Comparison of ENCODE assay signal across 17 cellular contexts in the genomic region with DNA sequence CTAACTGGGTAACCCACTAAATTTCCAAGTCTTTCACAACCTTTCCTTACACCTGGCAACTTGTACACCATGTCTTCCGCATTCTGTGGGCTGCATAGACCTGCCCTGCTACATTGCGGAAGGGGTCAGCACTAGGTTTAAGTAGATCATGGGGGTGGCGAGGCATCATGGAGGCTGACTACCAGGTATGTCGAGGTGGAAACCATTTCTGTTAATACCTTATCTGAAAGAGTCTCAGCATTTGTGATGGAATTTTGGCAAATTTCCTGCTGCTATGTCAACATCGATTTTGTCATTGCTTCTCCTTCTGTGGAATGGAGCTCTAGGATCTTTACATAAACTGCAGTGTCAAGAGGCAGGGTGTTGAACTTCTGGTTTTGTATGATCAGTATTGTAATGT.
A peak's percentile ranks its signal among the peaks of the same experiment; 100 is the strongest.
DNase-seq lines count a peak whose midpoint lies in the region; ATAC-seq and TF ChIP-seq lines count a peak whose summit lies in the region.
"Had no signal": no experiment of that assay in that cellular context is flagged by ENCODE, and none has a peak within 500 bp of the region (broad histone marks: within the 10 kb centered on the region; RNA-seq: fewer than 3 reads in every experiment).

No MANE protein-coding gene starts in this region.

- TF ChIP-seq POLR2A in sigmoid colon (IDR thresholded peaks at IDR 0.05): no peak

- in situ Hi-C loops in Caki2 (cut with HindIII; ENCODE audit: low pct_unique_long_range_greater_than_20kb, low sequenced_read_pairs): no loop called here

- WGBS in sigmoid colon, 2 donors: 93 to 94% methylated on average over 5 of the region's 5 CpGs

- no peak for ATAC-seq in GM21390 (IDR thresholded peaks at IDR 0.05; ENCODE audit: unreplicated experiment)
- ATAC-seq: activated CD8-positive, alpha-beta T cell treated with anti-CD3 and anti-CD28 coated beads, Interleukin-2, amount 10 ng/mL, durations not matched to agents 7 days and 5 days; activated naive CD8-positive, alpha-beta T cell treated with anti-CD3 and anti-CD28 coated beads, Interleukin-2, amount 50 U/mL, for 24 hours; mucosa of descending colon; stimulated activated naive B cell treated with anti-CD40 and anti-IgM and Interleukin-4, amounts not matched to agents 10 μg/mL and 1 μg/mL and 100 μg/mL, for 72 hours had no signal

- peaks cover 23 to 64% of the 10 kb centered on the region in 2 donors for H3K4me1 ChIP-seq in ascending aorta
- H3K4me1 ChIP-seq in sigmoid colon: peaks cover 0 to 78% (median 50%) of the 10 kb centered on the region in 4 donors
- peaks cover 8% of the 10 kb centered on the region; the same call in 1 of the 2 replicates for H3K4me1 ChIP-seq in BE2C

- H3K4me3 ChIP-seq in ascending aorta (no peak overlapping the region), sigmoid colon (no peak overlapping the region), BE2C (ENCODE audit: low read depth, low read length) (no peak overlapping the region)
- H3K4me3 ChIP-seq: mucosa of descending colon, ovary had no signal

- TF ChIP-seq EP300 in sigmoid colon (IDR thresholded peaks at IDR 0.05): no peak

- peak overlapping the region; percentile 89 to 91 for H3K27ac ChIP-seq in ascending aorta
- peak overlapping the region in 3 of 4 donors; percentile 81 to 87 (median 85) for H3K27ac ChIP-seq in sigmoid colon

- H3K27me3 ChIP-seq in ascending aorta (no peaks in the 10 kb centered on the region), sigmoid colon (no peaks in the 10 kb centered on the region), BE2C (no peaks in the 10 kb centered on the region)
- H3K27me3 ChIP-seq: ovary had no signal

- intact Hi-C loops in ascending aorta (cut with DNase I) (loop anchor here (2.0 to 5.0 kb wide), 2 partner anchors 58 to 109 kb away; no protein-coding TSS in a partner anchor), sigmoid colon (cut with DNase I) (no loop called here)

- DNase-seq in Caki2 (ENCODE audit: low read depth): peak; percentile 26
- DNase-seq in ascending aorta (ENCODE audit: low spot score in 2 of 2): no peak
- peak; percentile 83 for DNase-seq in kidney tubule cell (ENCODE audit: low spot score)
- no peak for DNase-seq in sigmoid colon
- DNase-seq in BE2C: no peak
- DNase-seq in activated gamma-delta T cell treated with Interleukin-2 at 50 U/mL for 16 hours: no peak
- DNase-seq in EL: no peak
- DNase-seq: activated CD8-positive, alpha-beta T cell treated with anti-CD3 and anti-CD28 coated beads, Interleukin-2, amount 10 ng/mL, durations not matched to agents 7 days and 5 days; activated naive CD8-positive, alpha-beta T cell treated with anti-CD3 and anti-CD28 coated beads, Interleukin-2, amount 50 U/mL, for 24 hours; cortex of kidney; head of caudate nucleus; mucosa of descending colon; NCI-H1694; NCI-H446; ovary; stimulated activated naive B cell treated with anti-CD40 and anti-IgM and Interleukin-4, amounts not matched to agents 10 μg/mL and 1 μg/mL and 100 μg/mL, for 72 hours had no signal

- H3K36me3 ChIP-seq in ascending aorta (no peaks in the 10 kb centered on the region), sigmoid colon (peaks cover 0 to under 1% (median 0%) of the 10 kb centered on the region in 4 donors), BE2C (no peaks in the 10 kb centered on the region; the same call in 1 of the 2 replicates)
- H3K36me3 ChIP-seq: ovary had no signal

- H3K9me3 ChIP-seq in ascending aorta: no peaks in the 10 kb centered on the region
- no peaks in the 10 kb centered on the region for H3K9me3 ChIP-seq in sigmoid colon
- no peaks in the 10 kb centered on the region for H3K9me3 ChIP-seq in BE2C
- H3K9me3 ChIP-seq: mucosa of descending colon, ovary had no signal

- TF ChIP-seq CTCF in ascending aorta (IDR thresholded peaks at IDR 0.05): no peak
- TF ChIP-seq CTCF in sigmoid colon (IDR thresholded peaks at IDR 0.05): no peak
- TF ChIP-seq CTCF in BE2C (IDR thresholded peaks at IDR 0.05; ENCODE audit: low read depth, low read length): no peak

Comparison
In these comparisons a context has a peak if more than half of its experiments do, and no peak if none do; other contexts are left out.
1. DNase-seq: peak in Caki2 (single experiment) and kidney tubule cell (single experiment); none in ascending aorta (0 of 2), sigmoid colon (single experiment), BE2C (single experiment), activated gamma-delta T cell treated with Interleukin-2 at 50 U/mL for 16 hours (single experiment) and EL (single experiment).